In the genomic region with DNA sequence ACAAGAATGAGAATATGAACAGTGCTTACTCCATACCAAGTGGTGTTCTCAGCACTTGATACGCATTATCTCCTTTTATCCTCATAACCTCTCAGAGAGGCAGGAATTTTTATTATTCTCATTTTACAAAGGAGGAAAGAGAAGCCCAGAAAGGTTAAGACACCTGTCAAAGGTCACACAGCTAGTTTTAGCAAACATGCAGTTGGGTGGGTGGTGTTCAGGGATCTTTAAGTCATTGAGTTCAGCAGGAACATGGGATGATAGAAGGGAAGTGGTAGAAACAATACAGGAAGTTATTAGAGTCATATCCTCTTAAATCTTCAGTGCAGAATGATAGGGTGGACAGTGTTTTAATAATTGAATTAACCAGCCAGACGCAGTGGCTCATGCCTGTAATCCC, we compare ENCODE assay signal across 29 cellular contexts.
"Had no signal": no experiment of that assay in that cellular context is flagged by ENCODE, and none has a peak within 500 bp of the region (broad histone marks: within the 10 kb centered on the region; RNA-seq: fewer than 3 reads in every experiment).

No MANE protein-coding gene starts in this region.

- H3K36me3 ChIP-seq: colonic mucosa, esophagus muscularis mucosa, esophagus squamous epithelium, gastrocnemius medialis, gastroesophageal sphincter, heart left ventricle, heart right ventricle had no signal

- H3K27me3 Mint-ChIP-seq: dendritic cell treated with granulocyte-macrophage colony-stimulating factor and Interleukin-4, amounts not matched to agents 40 ng/mL and 50 ng/mL, for 4 days had no signal

- H2AFZ ChIP-seq: hepatocyte had no signal

- H3K9me3 Mint-ChIP-seq: dendritic cell treated with granulocyte-macrophage colony-stimulating factor and Interleukin-4, amounts not matched to agents 40 ng/mL and 50 ng/mL, for 4 days; endodermal cell had no signal

- H3K27ac Mint-ChIP-seq: dendritic cell treated with granulocyte-macrophage colony-stimulating factor and Interleukin-4, amounts not matched to agents 40 ng/mL and 50 ng/mL, for 4 days; effector memory CD8-positive, alpha-beta T cell; endodermal cell had no signal

- H3K27ac ChIP-seq: colonic mucosa, coronary artery, dorsolateral prefrontal cortex, epithelial cell of prostate, esophagus muscularis mucosa, esophagus squamous epithelium, foreskin keratinocyte, gastrocnemius medialis, gastroesophageal sphincter, heart left ventricle, heart right ventricle, hepatocyte had no signal

- H3K4me3 Mint-ChIP-seq: dendritic cell treated with granulocyte-macrophage colony-stimulating factor and Interleukin-4, amounts not matched to agents 40 ng/mL and 50 ng/mL, for 4 days; effector memory CD8-positive, alpha-beta T cell; endodermal cell had no signal

- ATAC-seq: effector memory CD8-positive, alpha-beta T cell; esophagus mucosa; foreskin keratinocyte; gastrocnemius medialis; gastroesophageal sphincter; heart left ventricle; heart right ventricle had no signal

- FAIRE-seq: endometrium, endothelial cell of umbilical vein, frontal cortex had no signal

- H3K4me3 ChIP-seq: colonic mucosa, coronary artery, dorsolateral prefrontal cortex, esophagus muscularis mucosa, esophagus squamous epithelium, gastrocnemius medialis, gastroesophageal sphincter, heart left ventricle, heart right ventricle, hepatocyte had no signal

- H3K4me1 ChIP-seq: colonic mucosa, foreskin keratinocyte had no signal

- H3K9me3 ChIP-seq: colonic mucosa, gastrocnemius medialis had no signal

- H3K79me2 ChIP-seq: hepatocyte had no signal

- DNase-seq: colonic mucosa; cortex of kidney; dermis blood vessel endothelial cell; dorsolateral prefrontal cortex; effector CD4-positive, alpha-beta T cell; effector CD8-positive, alpha-beta T cell; effector memory CD4-positive, alpha-beta T cell; effector memory CD8-positive, alpha-beta T cell; endodermal cell; erythroblast; esophagus squamous epithelium; foreskin fibroblast; foreskin keratinocyte; foreskin melanocyte; gastrocnemius medialis; glutamatergic neuron; head of caudate nucleus; heart left ventricle; heart right ventricle had no signal

- H3K4me2 ChIP-seq: hepatocyte had no signal

- H3K27me3 ChIP-seq: colonic mucosa, hepatocyte had no signal
